In genomic region chr1:92461364-92462097, GRCh38 we compare ENCODE assay signal across 9 cellular contexts. TPM values are rescaled to one million over a fixed set of nuclear protein-coding genes. Genes with fewer than 3 reads are reported as not detected.
DNase-seq lines count a peak whose midpoint lies in the region; ATAC-seq and TF ChIP-seq lines count a peak whose summit lies in the region.
"Had no signal": no experiment of that assay in that cellular context is flagged by ENCODE, and none has a peak within 500 bp of the region (broad histone marks: within the 10 kb centered on the region; RNA-seq: fewer than 3 reads in every experiment).

No MANE protein-coding gene starts in this region.

- ATAC-seq in HG02885 (IDR thresholded peaks at IDR 0.05; ENCODE audit: poor library complexity, unreplicated experiment) (peak; percentile 79), left lung (no peak)
- no peak for ATAC-seq in natural killer cell treated with Interleukin-12 subunit alpha and Interleukin-12 subunit beta and Interleukin-15 and Interleukin-18, amount 100 ng/mL, for 72 hours
- no peak for ATAC-seq in activated naive CD4-positive, alpha-beta T cell treated with anti-CD3 and anti-CD28 coated beads, Interleukin-2, amount 50 U/mL, for 72 hours

- no peak overlapping the region for H3K4me3 ChIP-seq in left lung

- H3K9me3 Mint-ChIP-seq in natural killer cell treated with Interleukin-12 subunit alpha and Interleukin-12 subunit beta and Interleukin-15 and Interleukin-18, amount 100 ng/mL, for 72 hours, result no peaks in the 10 kb centered on the region
- H3K9me3 Mint-ChIP-seq in activated naive CD4-positive, alpha-beta T cell treated with anti-CD3 and anti-CD28 coated beads, Interleukin-2, amount 50 U/mL, for 72 hours, result no peaks in the 10 kb centered on the region

- no peaks in the 10 kb centered on the region for H3K27me3 ChIP-seq in left lung

- H3K27ac ChIP-seq in left lung, result peak overlapping the region in 1 of 2 donors; percentile 86

- no peaks in the 10 kb centered on the region for H3K9me3 ChIP-seq in left lung

- H3K36me3 ChIP-seq in left lung, result no peaks in the 10 kb centered on the region

- H3K4me3 Mint-ChIP-seq in natural killer cell treated with Interleukin-12 subunit alpha and Interleukin-12 subunit beta and Interleukin-15 and Interleukin-18, amount 100 ng/mL, for 72 hours, result peak overlapping the region; percentile 42

- H3K4me1 ChIP-seq in left lung, result peaks cover 0 to 46% of the 10 kb centered on the region in 2 donors

- DNase-seq in NCI-H2107 treated with DMSO at 0.1 percent for 48 hours (lab: John Stamatoyannopoulos, UW; ENCODE audit: unreplicated experiment), result peak; percentile 97
- no peak for DNase-seq in NCI-H2107 (lab: John Stamatoyannopoulos, UW)
- DNase-seq in NOMO-1 (lab: John Stamatoyannopoulos, UW; ENCODE audit: unreplicated experiment in 2 of 2), result peak; percentile 81 to 93
- DNase-seq in natural killer cell treated with Interleukin-12 subunit alpha and Interleukin-12 subunit beta and Interleukin-15 and Interleukin-18, amount 100 ng/mL, for 72 hours (ENCODE audit: low spot score), result no peak
- DNase-seq in left lung, result no peak
- no peak for DNase-seq in NCI-H510A treated with DMSO at 0.1 percent for 48 hours (lab: John Stamatoyannopoulos, UW)
- DNase-seq in activated naive CD4-positive, alpha-beta T cell treated with anti-CD3 and anti-CD28 coated beads, Interleukin-2, amount 50 U/mL, for 72 hours (ENCODE audit: low spot score in 2 of 2), result no peak
- DNase-seq: activated gamma-delta T cell treated with Interleukin-2 at 50 U/mL for 16 hours had no signal

- no peaks in the 10 kb centered on the region for H3K36me3 Mint-ChIP-seq in natural killer cell treated with Interleukin-12 subunit alpha and Interleukin-12 subunit beta and Interleukin-15 and Interleukin-18, amount 100 ng/mL, for 72 hours
- peaks cover 0 to 12% of the 10 kb centered on the region in 2 donors for H3K36me3 Mint-ChIP-seq in activated naive CD4-positive, alpha-beta T cell treated with anti-CD3 and anti-CD28 coated beads, Interleukin-2, amount 50 U/mL, for 72 hours

- no peaks in the 10 kb centered on the region for H3K27me3 Mint-ChIP-seq in natural killer cell treated with Interleukin-12 subunit alpha and Interleukin-12 subunit beta and Interleukin-15 and Interleukin-18, amount 100 ng/mL, for 72 hours

- intact Hi-C loops in left lung (cut with DNase I), result no loop called here

- peaks cover 40 to 53% of the 10 kb centered on the region in 2 donors for H3K4me1 Mint-ChIP-seq in natural killer cell treated with Interleukin-12 subunit alpha and Interleukin-12 subunit beta and Interleukin-15 and Interleukin-18, amount 100 ng/mL, for 72 hours (ENCODE audit: low read depth in 2 of 2)

- no peak for TF ChIP-seq CTCF in left lung (IDR thresholded peaks at IDR 0.05)

- H3K27ac Mint-ChIP-seq in natural killer cell treated with Interleukin-12 subunit alpha and Interleukin-12 subunit beta and Interleukin-15 and Interleukin-18, amount 100 ng/mL, for 72 hours, result peak overlapping the region; percentile 38 to 83
- H3K27ac Mint-ChIP-seq in activated naive CD4-positive, alpha-beta T cell treated with anti-CD3 and anti-CD28 coated beads, Interleukin-2, amount 50 U/mL, for 72 hours, result no peak overlapping the region

RNA-seq across cellular contexts. Expression of gene GFI1, which starts 25.2 kb away (rescaled TPM):
- total RNA-seq in natural killer cell treated with Interleukin-12 subunit alpha and Interleukin-12 subunit beta and Interleukin-15 and Interleukin-18, amount 100 ng/mL, for 72 hours, result 10 to 100 TPM; 35.4 to 78.5 TPM
- total RNA-seq in left lung, result 1 to 10 TPM; 1.3 to 2.0 TPM
- 100 to 1,000 TPM in 1 of 2 donors, 10 to 100 TPM in 1; 42.3 to 125 TPM for total RNA-seq in activated naive CD4-positive, alpha-beta T cell treated with anti-CD3 and anti-CD28 coated beads, Interleukin-2, amount 50 U/mL, for 72 hours

Comparison
In these comparisons a context has a peak if more than half of its experiments do, and no peak if none do; other contexts are left out.
1. DNase-seq: peak in NCI-H2107 treated with DMSO at 0.1 percent for 48 hours (single experiment) and NOMO-1 (2 of 2); none in NCI-H2107 (single experiment), natural killer cell treated with Interleukin-12 subunit alpha and Interleukin-12 subunit beta and Interleukin-15 and Interleukin-18, amount 100 ng/mL, for 72 hours (single experiment), left lung (0 of 2), NCI-H510A treated with DMSO at 0.1 percent for 48 hours (single experiment) and activated naive CD4-positive, alpha-beta T cell treated with anti-CD3 and anti-CD28 coated beads, Interleukin-2, amount 50 U/mL, for 72 hours (0 of 2).
2. H3K27ac Mint-ChIP-seq: peak in natural killer cell treated with Interleukin-12 subunit alpha and Interleukin-12 subunit beta and Interleukin-15 and Interleukin-18, amount 100 ng/mL, for 72 hours (2 of 2); none in activated naive CD4-positive, alpha-beta T cell treated with anti-CD3 and anti-CD28 coated beads, Interleukin-2, amount 50 U/mL, for 72 hours (0 of 2).
3. RNA of gene GFI1, which starts 25.2 kb away (total RNA-seq): 42.3 to 125 TPM in activated naive CD4-positive, alpha-beta T cell treated with anti-CD3 and anti-CD28 coated beads, Interleukin-2, amount 50 U/mL, for 72 hours and 35.4 to 78.5 TPM in natural killer cell treated with Interleukin-12 subunit alpha and Interleukin-12 subunit beta and Interleukin-15 and Interleukin-18, amount 100 ng/mL, for 72 hours; 1.3 to 2.0 TPM in left lung; every median in the first group is over 10 times any median in the second.